In genomic region chr4:81260443-81261102, GRCh38 we compare ENCODE assay signal across 11 cellular contexts. TPM values are rescaled to one million over a fixed set of nuclear protein-coding genes. Genes with fewer than 3 reads are reported as not detected.
DNase-seq lines count a peak whose midpoint lies in the region; ATAC-seq and TF ChIP-seq lines count a peak whose summit lies in the region.
"Had no signal": no experiment of that assay in that cellular context is flagged by ENCODE, and none has a peak within 500 bp of the region (broad histone marks: within the 10 kb centered on the region; RNA-seq: fewer than 3 reads in every experiment).

No MANE protein-coding gene starts in this region.

- ATAC-seq in Panc1, result no peak
- no peak for ATAC-seq in HG03135 (IDR thresholded peaks at IDR 0.05; ENCODE audit: unreplicated experiment)
- no peak for ATAC-seq in GM21529 (IDR thresholded peaks at IDR 0.05; ENCODE audit: unreplicated experiment)
- no peak for ATAC-seq in HG03460 (IDR thresholded peaks at IDR 0.05; ENCODE audit: unreplicated experiment)

- CTCF ChIA-PET in A673 (lab: Charles Lee), result no interaction called here
- CTCF ChIA-PET in Panc1 (lab: Charles Lee), result no interaction called here

- TF ChIP-seq CTCF in A673 (conservative IDR thresholded peaks at IDR 0.05; ENCODE audit: low read depth, low read length) (peak; percentile 49), GM12874 (IDR thresholded peaks at IDR 0.05; ENCODE audit: insufficient read depth, low read depth, low read length) (peak; percentile 33; the same call in 1 of the 2 replicates), Panc1 (IDR thresholded peaks at IDR 0.05) (peak; percentile 29)

- H3K27ac ChIP-seq in A673 (ENCODE audit: low read depth, low read length, poor library complexity, severe bottlenecking) (no peak overlapping the region), Panc1 (ENCODE audit: low read length) (no peak overlapping the region)
- H3K27ac ChIP-seq: parathyroid adenoma had no signal

- no peaks in the 10 kb centered on the region for H3K9me3 ChIP-seq in A673 (ENCODE audit: low read depth, low read length, poor library complexity, severe bottlenecking)
- H3K9me3 ChIP-seq in Panc1 (ENCODE audit: control insufficient read depth, insufficient read depth, low read depth, low read length), result no peaks in the 10 kb centered on the region

- in situ Hi-C loops in Panc1 (cut with HindIII; ENCODE audit: low pct_unique_long_range_greater_than_20kb, low sequenced_read_pairs), result no loop called here

- no peaks in the 10 kb centered on the region for H3K36me3 ChIP-seq in A673 (ENCODE audit: insufficient read depth, low read length, poor library complexity, severe bottlenecking)
- H3K36me3 ChIP-seq in Panc1 (ENCODE audit: control insufficient read depth, insufficient read depth, low read length), result no peaks in the 10 kb centered on the region

- intact Hi-C loops in A673 (cut with micrococcal nuclease; ENCODE audit: unreplicated experiment), result loop anchor here (5.0 kb wide), 1 partner anchor 193 kb away; no protein-coding TSS in a partner anchor
- intact Hi-C loops in Panc1 (cut with micrococcal nuclease; ENCODE audit: unreplicated experiment), result no loop called here

- POLR2A ChIA-PET in A673 (lab: Charles Lee; ENCODE audit: low non-redundant PET), result no interaction called here
- POLR2A ChIA-PET in Panc1 (lab: Charles Lee), result no interaction called here

- H3K27me3 ChIP-seq in A673 (replicated peaks; ENCODE audit: insufficient read depth, low read depth, low read length, poor library complexity), result no peaks in the 10 kb centered on the region
- H3K27me3 ChIP-seq in Panc1 (ENCODE audit: control insufficient read depth, insufficient read depth, low read length), result no peaks in the 10 kb centered on the region

- DNase-seq in A673 (ENCODE audit: low spot score), result peak; percentile 9
- DNase-seq in Panc1 (ENCODE audit: low read depth, low spot score), result no peak
- peak; percentile 6 for DNase-seq in germinal center (ENCODE audit: low spot score)
- no peak for DNase-seq in DMS79 treated with DMSO at 0.1 percent for 48 hours (lab: John Stamatoyannopoulos, UW)
- DNase-seq: activated effector memory CD4-positive, alpha-beta T cell treated with anti-CD3 and anti-CD28 coated beads, Interleukin-2, amount 50 U/mL, for 16 hours; CD4-positive, alpha-beta T cell had no signal

- no peaks in the 10 kb centered on the region for H3K4me1 ChIP-seq in A673 (ENCODE audit: insufficient read depth, low read length, poor library complexity, severe bottlenecking)
- H3K4me1 ChIP-seq in Panc1 (ENCODE audit: control insufficient read depth, insufficient read depth, low read length), result no peaks in the 10 kb centered on the region
- H3K4me1 ChIP-seq: parathyroid adenoma had no signal

- BruUV-seq in A673 (replicated peaks; lab: Mats Ljungman, UMichigan) (no TSS peak), Panc1 (replicated peaks; lab: Mats Ljungman, UMichigan) (no TSS peak)

- H3K4me3 ChIP-seq in A673 (ENCODE audit: low read depth, low read length, poor library complexity, severe bottlenecking), result no peak overlapping the region
- H3K4me3 ChIP-seq in Panc1 (ENCODE audit: low read depth in 2 of 2, low read length in 2 of 2), result no peak overlapping the region

RNA-seq across cellular contexts. Expression of gene PRKG2, which starts 45.6 kb away (rescaled TPM):
- total RNA-seq in A673 (2021) (not detected in 2 replicates), Panc1 (2021; ENCODE audit: unreplicated experiment) (0.59 TPM)
- polyA plus RNA-seq in Panc1 (2012; ENCODE audit: insufficient read length), result 0.07 TPM

Comparison
In these comparisons a context has a peak if more than half of its experiments do, and no peak if none do; other contexts are left out.
1. DNase-seq: peak in A673 (single experiment) and germinal center (single experiment); none in Panc1 (single experiment) and DMS79 treated with DMSO at 0.1 percent for 48 hours (single experiment).
2. Peak in every context shown above with its lines, with median percentiles within 50 percentile points of each other: CTCF ChIP-seq.